Comparison of ENCODE assay signal across 17 cellular contexts in the genomic region with DNA sequence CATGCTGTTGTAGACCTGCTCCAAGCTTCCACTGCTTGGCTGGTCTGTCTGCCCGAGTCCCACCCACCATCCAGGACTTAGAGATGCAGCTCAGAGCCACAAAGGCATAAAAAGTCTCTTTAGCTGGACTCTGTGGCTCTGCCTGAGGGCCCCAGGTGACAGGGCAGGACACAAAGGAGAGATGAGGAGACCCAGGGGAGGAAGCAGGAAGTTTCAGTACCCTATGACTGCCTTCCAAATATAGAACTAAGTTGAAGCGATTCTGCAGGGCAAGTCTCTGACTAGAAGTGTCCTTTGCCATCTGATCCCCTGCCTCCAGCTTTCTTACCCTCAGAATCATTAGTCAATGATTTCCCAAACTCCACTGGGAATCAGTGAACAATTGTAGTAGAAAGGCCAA. TPM values are rescaled to one million over a fixed set of nuclear protein-coding genes. Genes with fewer than 3 reads are reported as not detected.
DNase-seq lines count a peak whose midpoint lies in the region; ATAC-seq lines count a peak whose summit lies in the region.
"Had no signal": no experiment of that assay in that cellular context is flagged by ENCODE, and none has a peak within 500 bp of the region (broad histone marks: within the 10 kb centered on the region; RNA-seq: fewer than 3 reads in every experiment).

No MANE protein-coding gene starts in this region.

- H4K91ac ChIP-seq in mesenchymal stem cell (ENCODE audit: low read length) = no peak overlapping the region

- H3K14ac ChIP-seq in mesenchymal stem cell (ENCODE audit: low read length in 2 of 2) = no peak overlapping the region

- no peak overlapping the region for H2BK5ac ChIP-seq in mesenchymal stem cell (ENCODE audit: low read depth, low read length, poor library complexity, severe bottlenecking)

- H3K9me3 Mint-ChIP-seq in activated naive CD4-positive, alpha-beta T cell treated with anti-CD3 and anti-CD28 coated beads for 36 hours = no peaks in the 10 kb centered on the region
- H3K9me3 Mint-ChIP-seq: CD4-positive, alpha-beta memory T cell; GM23338; stimulated activated effector memory CD8-positive, alpha-beta T cell treated with anti-CD3 and anti-CD28 coated beads, Interleukin-12 subunit alpha, Interleukin-12 subunit beta, amount 100 ng/mL, for 72 hours had no signal

- intact Hi-C loops in activated naive CD4-positive, alpha-beta T cell treated with anti-CD3 and anti-CD28 coated beads for 36 hours (cut with micrococcal nuclease) = no loop called here

- no peak overlapping the region for H3K18ac ChIP-seq in mesenchymal stem cell (ENCODE audit: low read depth in 1 of 2, low read length in 2 of 2)

- H3K23ac ChIP-seq in mesenchymal stem cell (ENCODE audit: low read length in 2 of 2) = no peak overlapping the region

- H3K9me3 ChIP-seq in mesenchymal stem cell (ENCODE audit: control insufficient read depth, low read length) = no peaks in the 10 kb centered on the region

- H2AK5ac ChIP-seq in mesenchymal stem cell (ENCODE audit: low read length, severe bottlenecking) = no peak overlapping the region

- H3K9ac ChIP-seq in mesenchymal stem cell (ENCODE audit: low read length) = no peak overlapping the region

- no peaks in the 10 kb centered on the region for H3K27me3 Mint-ChIP-seq in activated naive CD4-positive, alpha-beta T cell treated with anti-CD3 and anti-CD28 coated beads for 36 hours (ENCODE audit: low read depth)
- H3K27me3 Mint-ChIP-seq: CD4-positive, alpha-beta memory T cell had no signal

- no peak overlapping the region for H3K4me3 ChIP-seq in mesenchymal stem cell (ENCODE audit: insufficient read depth in 1 of 2, low read depth in 1 of 2, low read length in 2 of 2)
- H3K4me3 ChIP-seq: GM23338 had no signal

- H3K27ac Mint-ChIP-seq in activated naive CD4-positive, alpha-beta T cell treated with anti-CD3 and anti-CD28 coated beads for 36 hours = no peak overlapping the region
- H3K27ac Mint-ChIP-seq: endodermal cell; GM23338; stimulated activated effector memory CD8-positive, alpha-beta T cell treated with anti-CD3 and anti-CD28 coated beads, Interleukin-12 subunit alpha, Interleukin-12 subunit beta, amount 100 ng/mL, for 72 hours had no signal

- H2AFZ ChIP-seq in mesenchymal stem cell (ENCODE audit: low read depth, low read length) = no peak overlapping the region
- H2AFZ ChIP-seq: GM23338 had no signal

- DNase-seq in mesenchymal stem cell = no peak
- DNase-seq in activated naive CD4-positive, alpha-beta T cell treated with anti-CD3 and anti-CD28 coated beads for 36 hours = no peak
- DNase-seq in NCI-H2081 (lab: John Stamatoyannopoulos, UW) = no peak
- no peak for DNase-seq in HK-2 (ENCODE audit: unreplicated experiment)
- DNase-seq: CD4-positive, alpha-beta memory T cell; endodermal cell; left cardiac atrium; NCI-H1105; NCI-H82; stimulated activated CD4-positive, alpha-beta T cell treated with anti-CD3 and anti-CD28 coated beads, Interleukin-15, amount 100 ng/mL, for 24 hours had no signal

- H2BK15ac ChIP-seq in mesenchymal stem cell (ENCODE audit: low read depth, poor library complexity, severe bottlenecking) = no peak overlapping the region

- no peak overlapping the region for H2BK120ac ChIP-seq in mesenchymal stem cell (ENCODE audit: low read depth, low read length)

- H3K36me3 Mint-ChIP-seq in activated naive CD4-positive, alpha-beta T cell treated with anti-CD3 and anti-CD28 coated beads for 36 hours (ENCODE audit: low read depth) = no peaks in the 10 kb centered on the region
- H3K36me3 Mint-ChIP-seq: CD4-positive, alpha-beta memory T cell; stimulated activated effector memory CD8-positive, alpha-beta T cell treated with anti-CD3 and anti-CD28 coated beads, Interleukin-12 subunit alpha, Interleukin-12 subunit beta, amount 100 ng/mL, for 72 hours had no signal

- peak; percentile 63 for ATAC-seq in GM18870 (IDR thresholded peaks at IDR 0.05; ENCODE audit: unreplicated experiment)
- peak; percentile 78 for ATAC-seq in GM21619 (IDR thresholded peaks at IDR 0.05; ENCODE audit: unreplicated experiment)
- peak; percentile 55 for ATAC-seq in HG03159 (IDR thresholded peaks at IDR 0.05; ENCODE audit: unreplicated experiment)
- ATAC-seq: activated CD4-positive, CD25-positive, alpha-beta regulatory T cell treated with anti-CD3 and anti-CD28 coated beads, Interleukin-2, amount 50 U/mL, for 24 hours; GM23338; left cardiac atrium; stimulated activated effector memory CD8-positive, alpha-beta T cell treated with anti-CD3 and anti-CD28 coated beads, Interleukin-12 subunit alpha, Interleukin-12 subunit beta, amount 100 ng/mL, for 72 hours had no signal

- no peak overlapping the region for H3K4ac ChIP-seq in mesenchymal stem cell (ENCODE audit: low read depth in 1 of 2, low read length in 2 of 2)

- H2BK12ac ChIP-seq in mesenchymal stem cell (ENCODE audit: low read length in 2 of 2) = no peak overlapping the region

- no CpG with 5 or more reads among the region's 2 CpGs for WGBS in mesenchymal stem cell

- no peak overlapping the region for H4K8ac ChIP-seq in mesenchymal stem cell (ENCODE audit: low read length)

- H3K27me3 ChIP-seq in mesenchymal stem cell (ENCODE audit: control insufficient read depth in 1 of 2, insufficient read depth in 1 of 2, low read length in 2 of 2) = peaks cover 0 to 5% of the 10 kb centered on the region in 2 experiments

- no peak overlapping the region for H3K4me2 ChIP-seq in mesenchymal stem cell (ENCODE audit: low read length, poor library complexity, severe bottlenecking)
- H3K4me2 ChIP-seq: GM23338 had no signal

- CTCF ChIA-PET in activated naive CD4-positive, alpha-beta T cell treated with anti-CD3 and anti-CD28 coated beads for 36 hours (lab: Charles Lee) = no interaction called here

- peaks cover 0 to 3% of the 10 kb centered on the region in 2 experiments for H3K36me3 ChIP-seq in mesenchymal stem cell (ENCODE audit: control insufficient read depth in 1 of 2, insufficient read depth in 2 of 2, low read depth in 1 of 2, low read length in 2 of 2)

- H3K4me1 Mint-ChIP-seq in activated naive CD4-positive, alpha-beta T cell treated with anti-CD3 and anti-CD28 coated beads for 36 hours (ENCODE audit: low read depth) = peaks cover under 1% of the 10 kb centered on the region
- H3K4me1 Mint-ChIP-seq: GM23338 had no signal

- H3K27ac ChIP-seq in mesenchymal stem cell (ENCODE audit: low read length, poor library complexity, severe bottlenecking) = peak overlapping the region; percentile 45

- H3K79me1 ChIP-seq in mesenchymal stem cell (replicated peaks; ENCODE audit: low read length, poor library complexity, severe bottlenecking) = no peaks in the 10 kb centered on the region

- H3K4me1 ChIP-seq in mesenchymal stem cell (ENCODE audit: control insufficient read depth, insufficient read depth, low read depth, low read length) = peaks cover 3% of the 10 kb centered on the region

- no peak overlapping the region for H3K4me3 Mint-ChIP-seq in activated naive CD4-positive, alpha-beta T cell treated with anti-CD3 and anti-CD28 coated beads for 36 hours
- H3K4me3 Mint-ChIP-seq: endodermal cell; GM23338; neural crest cell; stimulated activated effector memory CD8-positive, alpha-beta T cell treated with anti-CD3 and anti-CD28 coated beads, Interleukin-12 subunit alpha, Interleukin-12 subunit beta, amount 100 ng/mL, for 72 hours had no signal

RNA-seq across cellular contexts. Expression of gene CXCR3, which starts 11.2 kb away (rescaled TPM):
- not detected for polyA plus RNA-seq in mesenchymal stem cell (2013, experiment 1 of 2)
- polyA plus RNA-seq in mesenchymal stem cell (2013, experiment 2 of 2) = not detected
- total RNA-seq in activated naive CD4-positive, alpha-beta T cell treated with anti-CD3 and anti-CD28 coated beads for 36 hours = 1 to 10 TPM; 2.1 to 2.5 TPM
- total RNA-seq: endodermal cell, GM23338, neural crest cell had no signal
- polyA plus RNA-seq: GM23338 had no signal

RNA-seq across cellular contexts. Expression of gene GCNA, which starts 51.2 kb away (rescaled TPM):
- 0.64 TPM for polyA plus RNA-seq in mesenchymal stem cell (2013, experiment 1 of 2)
- polyA plus RNA-seq in mesenchymal stem cell (2013, experiment 2 of 2) = 0.56 TPM
- 1 to 10 TPM; 2.8 to 2.9 TPM for total RNA-seq in activated naive CD4-positive, alpha-beta T cell treated with anti-CD3 and anti-CD28 coated beads for 36 hours
